In genomic region chr1:80706526-80706925, GRCh38 we compare ENCODE assay signal across 38 cellular contexts.
"Had no signal": no experiment of that assay in that cellular context is flagged by ENCODE, and none has a peak within 500 bp of the region (broad histone marks: within the 10 kb centered on the region; RNA-seq: fewer than 3 reads in every experiment).

No MANE protein-coding gene starts in this region.

- H3K36me3 ChIP-seq: adrenal gland, ascending aorta, brain microvascular endothelial cell, breast epithelium, cardiac muscle cell had no signal

- H3K4me1 Mint-ChIP-seq: activated naive CD4-positive, alpha-beta T cell treated with anti-CD3 and anti-CD28 coated beads, Interleukin-2, amount 10 ng/mL, durations not matched to agents 7 days and 5 days; activated naive CD4-positive, alpha-beta T cell treated with anti-CD3 and anti-CD28 coated beads, Interleukin-2, amount 50 U/mL, for 24 hours; activated naive CD8-positive, alpha-beta T cell treated with anti-CD3 and anti-CD28 coated beads for 36 hours; activated naive CD8-positive, alpha-beta T cell treated with anti-CD3 and anti-CD28 coated beads, Interleukin-2, amount 10 ng/mL, durations not matched to agents 7 days and 5 days; activated naive CD8-positive, alpha-beta T cell treated with anti-CD3 and anti-CD28 coated beads, Interleukin-2, amount 50 U/mL, for 24 hours; activated T-helper 17 cell treated with anti-CD3 and anti-CD28 coated beads, Interleukin-2, amount 50 U/mL, for 72 hours; brain; central memory CD8-positive, alpha-beta T cell had no signal

- H3K9me3 Mint-ChIP-seq: activated naive CD4-positive, alpha-beta T cell treated with anti-CD3 and anti-CD28 coated beads, Interleukin-2, amount 50 U/mL, for 24 hours; activated naive CD8-positive, alpha-beta T cell treated with anti-CD3 and anti-CD28 coated beads, Interleukin-2, amount 10 ng/mL, durations not matched to agents 7 days and 5 days; activated T-cell treated with anti-CD3 and anti-CD28 coated beads, Interleukin-2, amount 50 U/mL, for 4 hours had no signal

- H3K27me3 ChIP-seq: adrenal gland, ascending aorta, body of pancreas, brain microvascular endothelial cell, breast epithelium, cardiac muscle cell had no signal

- H3K27me3 Mint-ChIP-seq: activated naive CD4-positive, alpha-beta T cell treated with anti-CD3 and anti-CD28 coated beads, Interleukin-2, amount 10 ng/mL, durations not matched to agents 7 days and 5 days; activated naive CD4-positive, alpha-beta T cell treated with anti-CD3 and anti-CD28 coated beads, Interleukin-2, amount 50 U/mL, for 24 hours; activated naive CD8-positive, alpha-beta T cell; activated naive CD8-positive, alpha-beta T cell treated with anti-CD3 and anti-CD28 coated beads for 36 hours; activated naive CD8-positive, alpha-beta T cell treated with anti-CD3 and anti-CD28 coated beads, Interleukin-2, amount 10 ng/mL, durations not matched to agents 7 days and 5 days; activated naive CD8-positive, alpha-beta T cell treated with anti-CD3 and anti-CD28 coated beads, Interleukin-2, amount 50 U/mL, for 24 hours; activated T-cell treated with anti-CD3 and anti-CD28 coated beads, Interleukin-2, amount 50 U/mL, for 24 hours; activated T-helper 17 cell treated with anti-CD3 and anti-CD28 coated beads, Interleukin-2, amount 50 U/mL, for 72 hours; brain; central memory CD8-positive, alpha-beta T cell had no signal

- H3K27ac ChIP-seq: adrenal gland, ascending aorta, body of pancreas, brain microvascular endothelial cell, breast epithelium, cardiac muscle cell had no signal

- H3K27ac Mint-ChIP-seq: activated naive CD4-positive, alpha-beta T cell treated with anti-CD3 and anti-CD28 coated beads for 36 hours; activated naive CD4-positive, alpha-beta T cell treated with anti-CD3 and anti-CD28 coated beads, Interleukin-2, amount 10 ng/mL, durations not matched to agents 7 days and 5 days; activated naive CD4-positive, alpha-beta T cell treated with anti-CD3 and anti-CD28 coated beads, Interleukin-2, amount 50 U/mL, for 24 hours; activated naive CD4-positive, alpha-beta T cell treated with anti-CD3 and anti-CD28 coated beads, Interleukin-2, amount 50 U/mL, for 72 hours; activated naive CD8-positive, alpha-beta T cell; activated naive CD8-positive, alpha-beta T cell treated with anti-CD3 and anti-CD28 coated beads for 36 hours; activated naive CD8-positive, alpha-beta T cell treated with anti-CD3 and anti-CD28 coated beads, Interleukin-2, amount 10 ng/mL, durations not matched to agents 7 days and 5 days; activated naive CD8-positive, alpha-beta T cell treated with anti-CD3 and anti-CD28 coated beads, Interleukin-2, amount 50 U/mL, for 24 hours; activated T-cell treated with anti-CD3 and anti-CD28 coated beads, Interleukin-2, amount 50 U/mL, for 24 hours; activated T-cell treated with anti-CD3 and anti-CD28 coated beads, Interleukin-2, amount 50 U/mL, for 72 hours; activated T-helper 1 cell treated with anti-CD3 and anti-CD28 coated beads, Interleukin-12 subunit alpha, Interleukin-12 subunit beta, Interleukin-2, Interleukin-4 antibody, amounts not matched to agents 30 ng/mL and 10 ng/mL and 1 ng/mL, durations not matched to agents 14 hours and 24 hours and 36 hours; activated T-helper 17 cell treated with anti-CD3 and anti-CD28 coated beads, Interleukin-2, amount 50 U/mL, for 72 hours; activated T-helper 2 cell treated with anti-CD3 and anti-CD28 coated beads, Interferon-gamma antibody, Interleukin-2, Interleukin-4, amounts not matched to agents 10 μg/mL and 5 μg/mL and 100 μg/mL, durations not matched to agents 14 hours and 24 hours and 36 hours; brain had no signal

- H3K4me3 ChIP-seq: adrenal gland, ascending aorta, body of pancreas, breast epithelium, cardiac muscle cell had no signal

- H3K36me3 Mint-ChIP-seq: activated naive CD4-positive, alpha-beta T cell treated with anti-CD3 and anti-CD28 coated beads, Interleukin-2, amount 10 ng/mL, durations not matched to agents 7 days and 5 days; activated naive CD4-positive, alpha-beta T cell treated with anti-CD3 and anti-CD28 coated beads, Interleukin-2, amount 50 U/mL, for 24 hours; activated naive CD4-positive, alpha-beta T cell treated with anti-CD3 and anti-CD28 coated beads, Interleukin-2, amount 50 U/mL, for 72 hours; activated naive CD8-positive, alpha-beta T cell; activated naive CD8-positive, alpha-beta T cell treated with anti-CD3 and anti-CD28 coated beads for 36 hours; activated naive CD8-positive, alpha-beta T cell treated with anti-CD3 and anti-CD28 coated beads, Interleukin-2, amount 10 ng/mL, durations not matched to agents 7 days and 5 days; brain had no signal

- H3K4me3 Mint-ChIP-seq: activated naive CD4-positive, alpha-beta T cell treated with anti-CD3 and anti-CD28 coated beads for 36 hours; activated naive CD4-positive, alpha-beta T cell treated with anti-CD3 and anti-CD28 coated beads, Interleukin-2, amount 10 ng/mL, durations not matched to agents 7 days and 5 days; activated naive CD4-positive, alpha-beta T cell treated with anti-CD3 and anti-CD28 coated beads, Interleukin-2, amount 50 U/mL, for 24 hours; activated naive CD8-positive, alpha-beta T cell; activated naive CD8-positive, alpha-beta T cell treated with anti-CD3 and anti-CD28 coated beads for 36 hours; activated naive CD8-positive, alpha-beta T cell treated with anti-CD3 and anti-CD28 coated beads, Interleukin-2, amount 10 ng/mL, durations not matched to agents 7 days and 5 days; activated naive CD8-positive, alpha-beta T cell treated with anti-CD3 and anti-CD28 coated beads, Interleukin-2, amount 50 U/mL, for 24 hours; activated T-cell treated with anti-CD3 and anti-CD28 coated beads, Interleukin-2, amount 50 U/mL, for 24 hours; activated T-cell treated with anti-CD3 and anti-CD28 coated beads, Interleukin-2, amount 50 U/mL, for 4 hours; activated T-cell treated with anti-CD3 and anti-CD28 coated beads, Interleukin-2, amount 50 U/mL, for 72 hours; activated T-helper 1 cell treated with anti-CD3 and anti-CD28 coated beads, Interleukin-12 subunit alpha, Interleukin-12 subunit beta, Interleukin-2, Interleukin-4 antibody, amounts not matched to agents 30 ng/mL and 10 ng/mL and 1 ng/mL, durations not matched to agents 14 hours and 24 hours and 36 hours; activated T-helper 17 cell treated with anti-CD3 and anti-CD28 coated beads, Interleukin-2, amount 50 U/mL, for 72 hours; brain; central memory CD8-positive, alpha-beta T cell had no signal

- H3K4me1 ChIP-seq: adrenal gland, ascending aorta, body of pancreas, breast epithelium had no signal

- H3K9me3 ChIP-seq: adrenal gland, ascending aorta, body of pancreas had no signal

- DNase-seq: activated effector memory CD4-positive, alpha-beta T cell treated with anti-CD3 and anti-CD28 coated beads, Interleukin-2, amount 50 U/mL, for 16 hours; activated effector memory CD4-positive, alpha-beta T cell treated with Interleukin-2 at 50 U/mL for 16 hours; activated gamma-delta T cell; activated gamma-delta T cell treated with Interleukin-2 at 50 U/mL for 16 hours; activated naive CD4-positive, alpha-beta T cell; activated naive CD4-positive, alpha-beta T cell treated with anti-CD3 and anti-CD28 coated beads for 36 hours; activated naive CD4-positive, alpha-beta T cell treated with anti-CD3 and anti-CD28 coated beads, Interleukin-2, amount 10 ng/mL, durations not matched to agents 7 days and 5 days; activated naive CD4-positive, alpha-beta T cell treated with anti-CD3 and anti-CD28 coated beads, Interleukin-2, amount 50 U/mL, for 16 hours; activated naive CD4-positive, alpha-beta T cell treated with Interleukin-2 at 50 U/mL for 16 hours; activated naive CD8-positive, alpha-beta T cell treated with anti-CD3 and anti-CD28 coated beads for 36 hours; activated naive CD8-positive, alpha-beta T cell treated with anti-CD3 and anti-CD28 coated beads, Interleukin-2, amount 10 ng/mL, durations not matched to agents 7 days and 5 days; activated naive CD8-positive, alpha-beta T cell treated with anti-CD3 and anti-CD28 coated beads, Interleukin-2, amount 50 U/mL, for 24 hours; activated T-cell treated with anti-CD3 and anti-CD28 coated beads, Interleukin-2, amount 50 U/mL, for 1 hour; activated T-cell treated with anti-CD3 and anti-CD28 coated beads, Interleukin-2, amount 50 U/mL, for 24 hours; activated T-cell treated with anti-CD3 and anti-CD28 coated beads, Interleukin-2, amount 50 U/mL, for 4 hours; activated T-cell treated with anti-CD3 and anti-CD28 coated beads, Interleukin-2, amount 50 U/mL, for 48 hours; activated T-cell treated with anti-CD3 and anti-CD28 coated beads, Interleukin-2, amount 50 U/mL, for 72 hours; adrenal gland; amniotic stem cell; amygdala; anterior cingulate cortex; aorta; body of pancreas; brain microvascular endothelial cell; caudate nucleus; central memory CD4-positive, alpha-beta T cell; cerebellar nuclear complex had no signal
